ENCODE assay signal across 8 cellular contexts in genomic region chr15:99059010-99059981, GRCh38. TPM values are rescaled to one million over a fixed set of nuclear protein-coding genes. Genes with fewer than 3 reads are reported as not detected.
DNase-seq lines count a peak whose midpoint lies in the region; ATAC-seq and TF ChIP-seq lines count a peak whose summit lies in the region.

No MANE protein-coding gene starts in this region.

- TF ChIP-seq CTCF in AG10803 (conservative IDR thresholded peaks at IDR 0.05; ENCODE audit: low read length), result peak; percentile 36
- TF ChIP-seq CTCF in fibroblast of villous mesenchyme (IDR thresholded peaks at IDR 0.05; ENCODE audit: insufficient read depth, low read depth, low read length), result peak; percentile 45
- peak; percentile 73 for TF ChIP-seq CTCF in natural killer cell (IDR thresholded peaks at IDR 0.05)

- H3K36me3 Mint-ChIP-seq in natural killer cell, result no peaks in the 10 kb centered on the region

- H3K4me3 ChIP-seq in AG10803 (ENCODE audit: low read length) (peak overlapping the region; percentile 64), fibroblast of villous mesenchyme (ENCODE audit: low read depth, low read length) (peak overlapping the region; percentile 58)

- H3K9me3 Mint-ChIP-seq in natural killer cell, result no peaks in the 10 kb centered on the region

- intact Hi-C loops in natural killer cell (cut with micrococcal nuclease), result loop anchor here (5.0 kb wide), 2 partner anchors 107 to 282 kb away; no protein-coding TSS in a partner anchor

- H3K4me3 Mint-ChIP-seq in natural killer cell, result peak overlapping the region; percentile 81

- H3K4me1 Mint-ChIP-seq in natural killer cell, result peaks cover 0 to 17% of the 10 kb centered on the region in 2 donors

- H3K27me3 Mint-ChIP-seq in natural killer cell (ENCODE audit: low read depth in 2 of 2), result peaks cover 19 to 30% of the 10 kb centered on the region in 2 donors

- H3K27ac ChIP-seq in substantia nigra (ENCODE audit: low read depth, low read length, poor library complexity, severe bottlenecking), result peak overlapping the region; percentile 67

- ATAC-seq in GM18907 (IDR thresholded peaks at IDR 0.05; ENCODE audit: unreplicated experiment) (peak; percentile 67), HG03196 (IDR thresholded peaks at IDR 0.05; ENCODE audit: unreplicated experiment) (peak; percentile 80), natural killer cell (peak; percentile 73 to 95 (median 91))

- no peak overlapping the region for H3K27ac Mint-ChIP-seq in natural killer cell

- DNase-seq in AG10803 (ENCODE audit: low read depth) (peak; percentile 87), OCI-M1 (lab: John Stamatoyannopoulos, UW) (peak; percentile 64), activated gamma-delta T cell treated with Interleukin-2 at 50 U/mL for 16 hours (peak; percentile 37), fibroblast of villous mesenchyme (ENCODE audit: low read depth) (peak; percentile 84), natural killer cell (peak; percentile 62), substantia nigra (lab: John Stamatoyannopoulos, UW) (peak in 40 of 49 donors; percentile 14 to 72 (median 42))

RNA-seq across cellular contexts. Expression of gene SYNM, which starts 45.6 kb away (rescaled TPM):
- total RNA-seq in fibroblast of villous mesenchyme (5.6 and 8.4 TPM in 2 replicates), natural killer cell (under 1 TPM; 0.11 to 0.48 (median 0.42) TPM)

RNA-seq across cellular contexts. Expression of gene PGPEP1L, which starts 51.7 kb away (rescaled TPM):
- total RNA-seq in fibroblast of villous mesenchyme (0.32 TPM in 1 of 2 replicates, not detected in the other), natural killer cell (not detected)

Comparison
In these comparisons a context has a peak if more than half of its experiments do, and no peak if none do; other contexts are left out.
1. Peak in every context shown above with its lines: DNase-seq, ATAC-seq, H3K4me3 ChIP-seq and H3K27ac ChIP-seq.
2. DNase-seq: peak in every context shown above with its lines; median percentile 87 in AG10803; 84 in fibroblast of villous mesenchyme; 64 in OCI-M1; 62 in natural killer cell; 42 in substantia nigra; 37 in activated gamma-delta T cell treated with Interleukin-2 at 50 U/mL for 16 hours.